ENCODE assay signal across 18 cellular contexts in the genomic region with DNA sequence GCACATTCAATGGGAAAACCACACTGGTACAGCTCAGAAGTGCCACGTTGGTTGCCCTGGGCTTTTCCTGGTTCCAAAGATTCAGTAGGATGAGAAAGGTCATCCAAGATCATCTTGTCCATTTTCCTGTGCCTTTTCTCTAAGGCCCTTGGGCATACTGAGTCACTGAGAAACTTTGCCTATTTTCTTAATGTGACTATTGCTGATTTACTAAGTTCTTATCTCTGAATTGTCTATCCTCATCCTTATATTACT. TPM values are rescaled to one million over a fixed set of nuclear protein-coding genes. Genes with fewer than 3 reads are reported as not detected.
DNase-seq lines count a peak whose midpoint lies in the region; ATAC-seq and TF ChIP-seq lines count a peak whose summit lies in the region.
"Had no signal": no experiment of that assay in that cellular context is flagged by ENCODE, and none has a peak within 500 bp of the region (broad histone marks: within the 10 kb centered on the region; RNA-seq: fewer than 3 reads in every experiment).

No MANE protein-coding gene starts in this region.

- peak; percentile 91 for DNase-seq in RPMI7951 (ENCODE audit: low read depth)
- DNase-seq in dorsolateral prefrontal cortex, result no peak
- DNase-seq in mesenchymal stem cell, result no peak
- no peak for DNase-seq in thoracic aorta (ENCODE audit: low spot score)
- no peak for DNase-seq in trophoblast cell
- DNase-seq in G401 (ENCODE audit: low spot score), result no peak
- DNase-seq in anterior cingulate cortex (lab: John Stamatoyannopoulos, UW), result no peak
- DNase-seq in NK-92 treated with Interleukin-12 subunit alpha and Interleukin-12 subunit beta, amount 100 ng/mL, for 24 hours (lab: John Stamatoyannopoulos, UW), result no peak
- DNase-seq: activated CD4-positive, alpha-beta T cell treated with anti-CD3 and anti-CD28 coated beads for 4 hours; CD8-positive, alpha-beta T cell; DMS79; islet precursor cell; NCI-H1436; NCI-H526 treated with DMSO at 0.1 percent for 48 hours; spleen; stimulated activated CD4-positive, alpha-beta T cell treated with anti-CD3 and anti-CD28 coated beads, Interleukin-4, amount 100 ng/mL, for 4 hours had no signal

- H2AK5ac ChIP-seq in mesenchymal stem cell (ENCODE audit: low read length, severe bottlenecking), result peak overlapping the region; percentile 23
- H2AK5ac ChIP-seq in trophoblast cell (ENCODE audit: low read length), result no peak overlapping the region

- no peaks in the 10 kb centered on the region for H3K9me3 ChIP-seq in mesenchymal stem cell (ENCODE audit: control insufficient read depth, low read length)
- no peaks in the 10 kb centered on the region for H3K9me3 ChIP-seq in thoracic aorta
- no peaks in the 10 kb centered on the region for H3K9me3 ChIP-seq in trophoblast cell (ENCODE audit: insufficient read depth, low read depth, low read length)
- H3K9me3 ChIP-seq: spleen had no signal

- H3K9ac ChIP-seq in mesenchymal stem cell (ENCODE audit: low read length) (no peak overlapping the region), trophoblast cell (ENCODE audit: low read length) (no peak overlapping the region)

- peak overlapping the region in 30 of 59 donors; percentile 0 to 69 (median 41) for H3K27ac ChIP-seq in dorsolateral prefrontal cortex
- H3K27ac ChIP-seq in mesenchymal stem cell (ENCODE audit: low read length, poor library complexity, severe bottlenecking), result no peak overlapping the region
- H3K27ac ChIP-seq in thoracic aorta, result peak overlapping the region; percentile 83 to 85
- H3K27ac ChIP-seq in trophoblast cell (ENCODE audit: low read depth, low read length), result no peak overlapping the region
- H3K27ac ChIP-seq: spleen had no signal

- intact Hi-C loops in dorsolateral prefrontal cortex (cut with DNase I), result no loop called here

- H3K4ac ChIP-seq in mesenchymal stem cell (ENCODE audit: low read depth in 1 of 2, low read length in 2 of 2), result no peak overlapping the region
- no peak overlapping the region for H3K4ac ChIP-seq in trophoblast cell (ENCODE audit: low read depth, low read length)

- no peak overlapping the region for H3K18ac ChIP-seq in mesenchymal stem cell (ENCODE audit: low read depth in 1 of 2, low read length in 2 of 2)
- H3K18ac ChIP-seq in trophoblast cell (ENCODE audit: low read length), result no peak overlapping the region

- H3K79me1 ChIP-seq in mesenchymal stem cell (replicated peaks; ENCODE audit: low read length, poor library complexity, severe bottlenecking) (peaks cover 17% of the 10 kb centered on the region), trophoblast cell (ENCODE audit: low read length) (no peaks in the 10 kb centered on the region)

- in situ Hi-C loops in G401 (cut with HindIII; ENCODE audit: low sequenced_read_pairs), result no loop called here

- WGBS in mesenchymal stem cell, result 80% methylated on average over 1 of the region's 1 CpG
- no CpG with 5 or more reads among the region's 1 CpG for WGBS in trophoblast cell (ENCODE audit: extremely low coverage, insufficient coverage, insufficient read length)

- H3K79me2 ChIP-seq in trophoblast cell (ENCODE audit: control insufficient read depth, insufficient read depth, low read length, poor library complexity), result no peaks in the 10 kb centered on the region

- H3K14ac ChIP-seq in mesenchymal stem cell (ENCODE audit: low read length in 2 of 2), result no peak overlapping the region
- H3K14ac ChIP-seq in trophoblast cell (ENCODE audit: low read length), result no peak overlapping the region

- H2BK120ac ChIP-seq in mesenchymal stem cell (ENCODE audit: low read depth, low read length) (no peak overlapping the region), trophoblast cell (ENCODE audit: insufficient read depth, low read length, poor library complexity) (no peak overlapping the region)

- H2BK12ac ChIP-seq in mesenchymal stem cell (ENCODE audit: low read length in 2 of 2), result no peak overlapping the region
- H2BK12ac ChIP-seq in trophoblast cell (ENCODE audit: low read length), result no peak overlapping the region

- H3K36me3 ChIP-seq in mesenchymal stem cell (ENCODE audit: control insufficient read depth in 1 of 2, insufficient read depth in 2 of 2, low read depth in 1 of 2, low read length in 2 of 2) (peaks cover 0 to 72% of the 10 kb centered on the region in 2 experiments), thoracic aorta (no peaks in the 10 kb centered on the region), trophoblast cell (ENCODE audit: control insufficient read depth in 1 of 2, insufficient read depth in 2 of 2, low read length in 2 of 2) (no peaks in the 10 kb centered on the region)
- H3K36me3 ChIP-seq: spleen had no signal

- H3K4me2 ChIP-seq in mesenchymal stem cell (ENCODE audit: low read length, poor library complexity, severe bottlenecking), result no peak overlapping the region
- no peak overlapping the region for H3K4me2 ChIP-seq in trophoblast cell (ENCODE audit: low read length)

- no peak overlapping the region for H2AFZ ChIP-seq in mesenchymal stem cell (ENCODE audit: low read depth, low read length)
- H2AFZ ChIP-seq in trophoblast cell (ENCODE audit: insufficient read depth, low read length, poor library complexity), result no peak overlapping the region

- H3K4me3 ChIP-seq in dorsolateral prefrontal cortex (no peak overlapping the region), mesenchymal stem cell (ENCODE audit: insufficient read depth in 1 of 2, low read depth in 1 of 2, low read length in 2 of 2) (no peak overlapping the region), thoracic aorta (peak overlapping the region; percentile 37), trophoblast cell (ENCODE audit: low read depth, low read length) (no peak overlapping the region)
- H3K4me3 ChIP-seq: MG63, spleen had no signal

- H3K4me1 ChIP-seq in mesenchymal stem cell (ENCODE audit: control insufficient read depth, insufficient read depth, low read depth, low read length) (peaks cover 4% of the 10 kb centered on the region), thoracic aorta (ENCODE audit: control insufficient read depth in 1 of 2, low read depth in 2 of 2) (peaks cover 24 to 53% of the 10 kb centered on the region in 2 donors), trophoblast cell (ENCODE audit: control insufficient read depth in 1 of 2, insufficient read depth in 2 of 2, low read length in 2 of 2) (no peaks in the 10 kb centered on the region)
- H3K4me1 ChIP-seq: spleen had no signal

- H4K8ac ChIP-seq in mesenchymal stem cell (ENCODE audit: low read length) (no peak overlapping the region), trophoblast cell (ENCODE audit: low read depth, low read length) (no peak overlapping the region)

- H2BK5ac ChIP-seq in mesenchymal stem cell (ENCODE audit: low read depth, low read length, poor library complexity, severe bottlenecking) (no peak overlapping the region), trophoblast cell (ENCODE audit: low read depth, low read length, poor library complexity) (no peak overlapping the region)

- no peak overlapping the region for H4K12ac ChIP-seq in trophoblast cell (ENCODE audit: low read depth, low read length)

- H3K27me3 ChIP-seq in dorsolateral prefrontal cortex, result no peaks in the 10 kb centered on the region
- H3K27me3 ChIP-seq in mesenchymal stem cell (ENCODE audit: control insufficient read depth in 1 of 2, insufficient read depth in 1 of 2, low read length in 2 of 2), result no peaks in the 10 kb centered on the region
- H3K27me3 ChIP-seq in thoracic aorta (replicated peaks; ENCODE audit: insufficient read depth), result no peaks in the 10 kb centered on the region
- no peaks in the 10 kb centered on the region for H3K27me3 ChIP-seq in trophoblast cell (ENCODE audit: insufficient read depth, low read length)
- H3K27me3 ChIP-seq: MG63, spleen had no signal

- H4K91ac ChIP-seq in mesenchymal stem cell (ENCODE audit: low read length), result no peak overlapping the region
- H4K91ac ChIP-seq in trophoblast cell (ENCODE audit: low read depth, low read length), result no peak overlapping the region

- H3K23ac ChIP-seq in mesenchymal stem cell (ENCODE audit: low read length in 2 of 2) (no peak overlapping the region), trophoblast cell (ENCODE audit: low read length) (no peak overlapping the region)

- no peak overlapping the region for H2BK15ac ChIP-seq in mesenchymal stem cell (ENCODE audit: low read depth, poor library complexity, severe bottlenecking)

- TF ChIP-seq CTCF in dorsolateral prefrontal cortex (IDR thresholded peaks at IDR 0.05 in 54 of 56, conservative IDR thresholded peaks at IDR 0.05 in 2 of 56; ENCODE audit: low read depth in 1 of 56, partially characterized antibody in 56 of 56) (no peak), thoracic aorta (IDR thresholded peaks at IDR 0.05) (no peak)

- ATAC-seq in thoracic aorta (ENCODE audit: insufficient number of reproducible peaks, low FRiP score, low read depth), result no peak
- ATAC-seq: activated naive CD4-positive, alpha-beta T cell treated with anti-CD3 and anti-CD28 coated beads, Interleukin-2, amount 50 U/mL, for 72 hours; CD8-positive, alpha-beta T cell had no signal

RNA-seq across cellular contexts. Expression of a gene that starts 57.2 kb away (rescaled TPM):
- 13.3 and 14.4 TPM in 2 replicates for total RNA-seq in RPMI7951 (2014; rRNA removed; shearing (Covaris generic))
- total RNA-seq in dorsolateral prefrontal cortex (10 to 100 TPM; 11.5 to 41.2 (median 23.6) TPM), thoracic aorta (10 to 100 TPM; 10.4 to 14.4 TPM)
- 25.9 TPM for polyA plus RNA-seq in mesenchymal stem cell (2013, experiment 1 of 2)
- polyA plus RNA-seq in mesenchymal stem cell (2013, experiment 2 of 2), result 26.9 TPM
- polyA plus RNA-seq in trophoblast cell (2013), result 24.5 and 26.7 TPM in 2 replicates
- total RNA-seq in G401 (2014; rRNA removed; shearing (Covaris generic)), result 20.0 and 21.5 TPM in 2 replicates

Comparison
In these comparisons a context has a peak if more than half of its experiments do, and no peak if none do; other contexts are left out.
1. H3K27ac ChIP-seq: peak in dorsolateral prefrontal cortex (30 of 59) and thoracic aorta (2 of 2); none in mesenchymal stem cell (single experiment) and trophoblast cell (single experiment).